25 cellular contexts compared by ENCODE assay signal in the genomic region with DNA sequence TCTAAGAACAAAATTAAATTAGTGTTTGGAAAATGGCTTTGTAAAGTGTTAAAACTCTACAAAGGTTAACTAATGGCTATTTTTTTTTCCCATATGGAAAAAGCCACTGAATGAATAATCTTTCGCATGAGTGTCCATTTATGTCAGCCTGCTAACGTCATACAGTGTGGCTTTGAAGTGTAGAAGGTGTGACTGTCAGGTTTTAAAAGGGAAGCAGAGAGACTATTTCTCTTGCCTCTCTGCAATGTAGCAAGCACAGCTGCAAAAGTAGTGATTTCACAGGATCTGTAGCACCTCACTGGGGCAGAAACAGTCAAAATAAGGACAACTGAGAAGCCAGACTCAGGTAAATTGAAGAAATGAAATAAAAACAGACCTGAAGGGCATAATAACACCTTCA.
"Had no signal": no experiment of that assay in that cellular context is flagged by ENCODE, and none has a peak within 500 bp of the region (broad histone marks: within the 10 kb centered on the region; RNA-seq: fewer than 3 reads in every experiment).

No MANE protein-coding gene starts in this region.

- H3K27me3 ChIP-seq: Peyer's patch, SJCRH30 had no signal

- H3K9me3 ChIP-seq: Peyer's patch, SJCRH30 had no signal

- H3K9ac ChIP-seq: KMS-11 had no signal

- H3K4me1 ChIP-seq: Peyer's patch, SJCRH30 had no signal

- DNase-seq: Kasumi-1; MM.1S; NCI-H1092 treated with DMSO at 0.1 percent for 48 hours; NCI-H1436; NCI-H187; NCI-H2029; NCI-H2081 treated with DMSO at 0.1 percent for 48 hours; NCI-H2171; NCI-H226; NCI-H446; NCI-H510A; NCI-H524 treated with DMSO at 0.1 percent for 48 hours; NCI-H69; NCI-H774; NK-92 treated with Interleukin-12 subunit alpha and Interleukin-12 subunit beta, amount 100 ng/mL, for 24 hours; PC-9; Peyer's patch; SHP77 treated with DMSO at 0.1 percent for 48 hours; SJCRH30; T-helper 1 cell had no signal

- H3K4me2 ChIP-seq: KMS-11, PC-9 had no signal

- H3K4me3 ChIP-seq: K562, PC-9, Peyer's patch, SJCRH30 had no signal

- H2AFZ ChIP-seq: PC-9 had no signal

- H3K36me3 ChIP-seq: Peyer's patch, SJCRH30 had no signal

- ATAC-seq: K562, Right ventricle myocardium inferior, SK-N-SH treated with all-trans-retinoic acid at 6 μM for 48 hours had no signal

- H3K27ac ChIP-seq: HL-60, KMS-11, PC-9, Peyer's patch, SJCRH30 had no signal
